In genomic region chr6:87139927-87140326, GRCh38 we compare ENCODE assay signal across 15 cellular contexts. TPM values are rescaled to one million over a fixed set of nuclear protein-coding genes. Genes with fewer than 3 reads are reported as not detected.
"Had no signal": no experiment of that assay in that cellular context is flagged by ENCODE, and none has a peak within 500 bp of the region (broad histone marks: within the 10 kb centered on the region; RNA-seq: fewer than 3 reads in every experiment).

No MANE protein-coding gene starts in this region.

RNA-seq across cellular contexts. Expression of gene CGA, which starts 45.0 kb away (rescaled TPM):
- total RNA-seq: activated naive CD4-positive, alpha-beta T cell treated with anti-CD3 and anti-CD28 coated beads for 36 hours; activated naive CD4-positive, alpha-beta T cell treated with anti-CD3 and anti-CD28 coated beads, Interleukin-2, amount 50 U/mL, for 72 hours; activated naive CD8-positive, alpha-beta T cell treated with anti-CD3 and anti-CD28 coated beads for 36 hours; activated naive CD8-positive, alpha-beta T cell treated with anti-CD3 and anti-CD28 coated beads, Interleukin-2, amount 10 ng/mL, durations not matched to agents 7 days and 5 days; activated T-cell treated with anti-CD3 and anti-CD28 coated beads, Interleukin-2, amount 50 U/mL, for 4 hours; activated T-cell treated with anti-CD3 and anti-CD28 coated beads, Interleukin-2, amount 50 U/mL, for 72 hours; activated T-helper 1 cell treated with anti-CD3 and anti-CD28 coated beads, Interleukin-12 subunit alpha, Interleukin-12 subunit beta, Interleukin-2, Interleukin-4 antibody, amounts not matched to agents 30 ng/mL and 10 ng/mL and 1 ng/mL, durations not matched to agents 14 hours and 24 hours and 36 hours; aorta; ascending aorta; body of pancreas; breast epithelium; bronchial epithelial cell; cardiac muscle cell; cardiac septum; chondrocyte had no signal
- polyA plus RNA-seq: aorta had no signal
